ENCODE assay signal across 15 cellular contexts in the genomic region with DNA sequence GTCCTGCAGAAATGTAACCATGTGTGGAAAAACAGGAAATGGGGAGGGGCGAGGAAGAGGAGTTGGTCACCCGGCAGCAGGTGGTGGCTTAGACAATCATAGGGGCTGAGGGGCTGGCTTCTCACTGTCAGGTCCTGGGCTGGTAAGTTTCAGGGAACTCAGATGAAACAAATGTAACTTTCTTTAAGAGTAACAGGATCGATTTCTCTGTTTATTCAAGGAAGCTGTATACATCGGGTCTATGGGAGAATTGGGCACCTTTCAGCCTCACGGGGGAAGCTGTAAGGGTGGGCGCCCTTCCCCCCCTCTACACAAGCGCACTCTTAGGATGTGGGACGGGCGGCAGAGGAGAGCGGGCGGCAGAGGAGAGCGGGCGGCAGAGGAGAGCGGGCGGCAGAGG.
DNase-seq lines count a peak whose midpoint lies in the region; ATAC-seq, FAIRE-seq and TF ChIP-seq lines count a peak whose summit lies in the region.
"Had no signal": no experiment of that assay in that cellular context is flagged by ENCODE, and none has a peak within 500 bp of the region (broad histone marks: within the 10 kb centered on the region; RNA-seq: fewer than 3 reads in every experiment).

No MANE protein-coding gene starts in this region.

- no peak overlapping the region for H2BK5ac ChIP-seq in H9 (ENCODE audit: insufficient read length, low read length)

- H3K36me3 ChIP-seq in BLaER1 treated with 17β-estradiol and CSF1 and Interleukin-3, amounts not matched to agents 10 nM and 100 nM = no peaks in the 10 kb centered on the region
- H3K36me3 ChIP-seq in HAP-1 (replicated peaks) = no peaks in the 10 kb centered on the region
- H3K36me3 ChIP-seq in left ventricle myocardium inferior = no peaks in the 10 kb centered on the region
- no peaks in the 10 kb centered on the region for H3K36me3 ChIP-seq in PC-3 (ENCODE audit: low read depth, low read length)

- H2BK12ac ChIP-seq in H9 (ENCODE audit: insufficient read length, low read depth, low read length) = no peak overlapping the region

- no peaks in the 10 kb centered on the region for H3K9me2 ChIP-seq in PC-3 (replicated peaks; ENCODE audit: low read length)

- no peaks in the 10 kb centered on the region for H3K79me2 ChIP-seq in H9 (ENCODE audit: insufficient read depth, low read length)
- H3K79me2 ChIP-seq in PC-3 (ENCODE audit: low read length) = no peaks in the 10 kb centered on the region

- no peak overlapping the region for H2BK120ac ChIP-seq in H9 (ENCODE audit: low read depth, low read length, poor library complexity, severe bottlenecking)

- H3K9me3 ChIP-seq in BLaER1 treated with 17β-estradiol and CSF1 and Interleukin-3, amounts not matched to agents 10 nM and 100 nM (replicated peaks in 1 of 11) = peaks cover 0 to 3% (median 0%) of the 10 kb centered on the region in 11 experiments; a peak in 1 of 22 replicates
- no peaks in the 10 kb centered on the region for H3K9me3 ChIP-seq in H9 (ENCODE audit: control insufficient read depth, low read depth, low read length)
- H3K9me3 ChIP-seq in HAP-1 = no peaks in the 10 kb centered on the region
- H3K9me3 ChIP-seq in left ventricle myocardium inferior (replicated peaks) = no peaks in the 10 kb centered on the region
- no peaks in the 10 kb centered on the region for H3K9me3 ChIP-seq in PC-3 (ENCODE audit: low read length)
- H3K9me3 ChIP-seq: body of pancreas had no signal

- no peak overlapping the region for H3K23ac ChIP-seq in H9 (ENCODE audit: insufficient read length, low read depth, low read length)

- no peak for DNase-seq in H9
- no peak for DNase-seq in activated naive CD8-positive, alpha-beta T cell treated with anti-CD3 and anti-CD28 coated beads, Interleukin-2, amount 50 U/mL, for 24 hours
- DNase-seq in naive thymus-derived CD8-positive, alpha-beta T cell = peak in 3 of 10 donors; percentile 7 to 19 (median 8)
- no peak for DNase-seq in HAP-1 (ENCODE audit: low spot score in 2 of 2)
- DNase-seq in left ventricle myocardium inferior = no peak
- DNase-seq in frontal cortex (ENCODE audit: low spot score in 2 of 2) = no peak
- no peak for DNase-seq in PC-3
- DNase-seq: body of pancreas, dorsolateral prefrontal cortex, hypothalamus, KG1, NCI-H1417 had no signal

- H3K27ac Mint-ChIP-seq in H9 = no peak overlapping the region
- no peak overlapping the region for H3K27ac Mint-ChIP-seq in activated naive CD8-positive, alpha-beta T cell treated with anti-CD3 and anti-CD28 coated beads, Interleukin-2, amount 50 U/mL, for 24 hours
- peak overlapping the region in 8 of 10 donors; percentile 9 to 89 (median 60) for H3K27ac Mint-ChIP-seq in naive thymus-derived CD8-positive, alpha-beta T cell

- peak overlapping the region; percentile 49 to 66 for H3K4me3 Mint-ChIP-seq in H9
- H3K4me3 Mint-ChIP-seq in activated naive CD8-positive, alpha-beta T cell treated with anti-CD3 and anti-CD28 coated beads, Interleukin-2, amount 50 U/mL, for 24 hours = peak overlapping the region; percentile 69
- peak overlapping the region; percentile 77 to 94 (median 85) for H3K4me3 Mint-ChIP-seq in naive thymus-derived CD8-positive, alpha-beta T cell

- ATAC-seq in activated naive CD8-positive, alpha-beta T cell treated with anti-CD3 and anti-CD28 coated beads, Interleukin-2, amount 50 U/mL, for 24 hours = peak; percentile 47
- ATAC-seq in naive thymus-derived CD8-positive, alpha-beta T cell = peak; percentile 32 to 62
- no peak for ATAC-seq in PC-3
- ATAC-seq: body of pancreas had no signal

- in situ Hi-C loops in HAP-1 (cut with MboI; ENCODE audit: low sequenced_read_pairs) = loop anchor here (25.0 kb wide), 1 partner anchor 1578 kb away; no protein-coding TSS in a partner anchor

- H3K9ac ChIP-seq in BLaER1 treated with 17β-estradiol and CSF1 and Interleukin-3, amounts not matched to agents 10 nM and 100 nM = no peak overlapping the region
- H3K9ac ChIP-seq in H9 (ENCODE audit: extremely low read depth, insufficient read length, low read length) (no peak overlapping the region), PC-3 (ENCODE audit: low read length) (no peak overlapping the region)

- H2BK15ac ChIP-seq in H9 (ENCODE audit: low read depth, low read length) = no peak overlapping the region

- intact Hi-C loops in left ventricle myocardium inferior (cut with micrococcal nuclease) = no loop called here
- intact Hi-C loops in PC-3 (cut with micrococcal nuclease) = no loop called here

- POLR2A ChIA-PET in naive thymus-derived CD8-positive, alpha-beta T cell (lab: Charles Lee) = interaction anchor here (1.0 kb wide), 1 partner anchor 227 kb away, joined by 4 read pairs; a partner anchor contains a TSS
- POLR2A ChIA-PET in PC-3 (lab: Charles Lee; ENCODE audit: unreplicated experiment) = no interaction called here

- no peaks in the 10 kb centered on the region for H3K36me3 Mint-ChIP-seq in H9 (ENCODE audit: insufficient read depth in 1 of 3, low read depth in 3 of 3)
- no peaks in the 10 kb centered on the region for H3K36me3 Mint-ChIP-seq in activated naive CD8-positive, alpha-beta T cell treated with anti-CD3 and anti-CD28 coated beads, Interleukin-2, amount 50 U/mL, for 24 hours (ENCODE audit: low read depth)
- H3K36me3 Mint-ChIP-seq in naive thymus-derived CD8-positive, alpha-beta T cell = no peaks in the 10 kb centered on the region

- H3K14ac ChIP-seq in H9 (ENCODE audit: insufficient read depth, low read length) = no peak overlapping the region; the same call in 1 of the 2 replicates

- FAIRE-seq in frontal cortex (lab: Jason Lieb, UNC) = no peak

- H4K8ac ChIP-seq in H9 (replicated peaks; ENCODE audit: insufficient read length, low read depth, low read length) = no peak overlapping the region

- H3K23me2 ChIP-seq in H9 (ENCODE audit: insufficient read length, low read depth, low read length, poor library complexity, severe bottlenecking) = peaks cover 15% of the 10 kb centered on the region

- no peak for TF ChIP-seq CTCF in H9 (conservative IDR thresholded peaks at IDR 0.05)
- TF ChIP-seq CTCF in left ventricle myocardium inferior (IDR thresholded peaks at IDR 0.05; ENCODE audit: borderline replicate concordance) = no peak
- TF ChIP-seq CTCF in PC-3 (conservative IDR thresholded peaks at IDR 0.05; ENCODE audit: low read depth, low read length) = no peak

- H2AK5ac ChIP-seq in H9 (ENCODE audit: insufficient read length, low read length) = no peak overlapping the region

- CTCF ChIA-PET in PC-3 (lab: Charles Lee) = no interaction called here

- no TSS peak for BruUV-seq in PC-3 (replicated peaks; lab: Mats Ljungman, UMichigan)

- peaks cover 0 to 12% (median 0%) of the 10 kb centered on the region in 11 experiments; a peak in 4 of 22 replicates for H3K27me3 ChIP-seq in BLaER1 treated with 17β-estradiol and CSF1 and Interleukin-3, amounts not matched to agents 10 nM and 100 nM
- peaks cover 5% of the 10 kb centered on the region; the same call in 1 of the 2 replicates for H3K27me3 ChIP-seq in H9 (ENCODE audit: insufficient read depth, low read length)
- 0 out of 2 replicates have a peak, but pooled peaks cover 2% of the 10 kb centered on the region for H3K27me3 ChIP-seq in HAP-1 (ENCODE audit: low read depth)
- peaks cover 61% of the 10 kb centered on the region for H3K27me3 ChIP-seq in left ventricle myocardium inferior (ENCODE audit: low read depth)
- no peaks in the 10 kb centered on the region for H3K27me3 ChIP-seq in PC-3 (ENCODE audit: low read length)
- H3K27me3 ChIP-seq: body of pancreas had no signal

- H3T11ph ChIP-seq in H9 (ENCODE audit: low read length) = no peak overlapping the region

- no CpG with 5 or more reads among the region's 15 CpGs for WGBS in H9 (ENCODE audit: extremely low coverage, insufficient read length, low lambda C conversion rate)

- no peak overlapping the region for H3K4me3 ChIP-seq in BLaER1 treated with 17β-estradiol and CSF1 and Interleukin-3, amounts not matched to agents 10 nM and 100 nM
- H3K4me3 ChIP-seq in HAP-1 (no peak overlapping the region), left ventricle myocardium inferior (no peak overlapping the region), PC-3 (ENCODE audit: low read length) (no peak overlapping the region)
- H3K4me3 ChIP-seq: body of pancreas, lung had no signal

- H3K18ac ChIP-seq in H9 (ENCODE audit: insufficient read length, low read depth, low read length) = no peak overlapping the region

- no peaks in the 10 kb centered on the region for H3K9me3 Mint-ChIP-seq in H9
- no peaks in the 10 kb centered on the region for H3K9me3 Mint-ChIP-seq in activated naive CD8-positive, alpha-beta T cell treated with anti-CD3 and anti-CD28 coated beads, Interleukin-2, amount 50 U/mL, for 24 hours
- peaks cover 0 to 5% (median 0%) of the 10 kb centered on the region in 9 donors for H3K9me3 Mint-ChIP-seq in naive thymus-derived CD8-positive, alpha-beta T cell

- no peak overlapping the region for H2AFZ ChIP-seq in H9 (ENCODE audit: low read length)
- H2AFZ ChIP-seq in PC-3 (ENCODE audit: low read length) = no peak overlapping the region

- peaks cover 0 to 25% (median 20%) of the 10 kb centered on the region in 10 experiments; a peak in 17 of 20 replicates for H3K4me1 ChIP-seq in BLaER1 treated with 17β-estradiol and CSF1 and Interleukin-3, amounts not matched to agents 10 nM and 100 nM
- H3K4me1 ChIP-seq in H9 (ENCODE audit: insufficient read depth, low read length) (no peaks in the 10 kb centered on the region; the same call in 1 of the 2 replicates), HAP-1 (no peaks in the 10 kb centered on the region), left ventricle myocardium inferior (no peaks in the 10 kb centered on the region), PC-3 (ENCODE audit: insufficient read depth, low read length) (no peaks in the 10 kb centered on the region)

- no peaks in the 10 kb centered on the region for H3K79me1 ChIP-seq in H9 (ENCODE audit: insufficient read depth, low read depth, low read length, poor library complexity, severe bottlenecking)

- H3F3A ChIP-seq in PC-3 (ENCODE audit: low read length, unreplicated experiment) = no peaks in the 10 kb centered on the region

- H2BK20ac ChIP-seq in H9 (ENCODE audit: low read depth, low read length, poor library complexity, severe bottlenecking) = no peak overlapping the region

- peaks cover 8 to 19% of the 10 kb centered on the region in 2 experiments for H3K4me1 Mint-ChIP-seq in H9
- peaks cover 17% of the 10 kb centered on the region for H3K4me1 Mint-ChIP-seq in activated naive CD8-positive, alpha-beta T cell treated with anti-CD3 and anti-CD28 coated beads, Interleukin-2, amount 50 U/mL, for 24 hours
- peaks cover 10 to 28% (median 17%) of the 10 kb centered on the region in 4 donors for H3K4me1 Mint-ChIP-seq in naive thymus-derived CD8-positive, alpha-beta T cell

- H4K20me1 ChIP-seq in BLaER1 treated with 17β-estradiol and CSF1 and Interleukin-3, amounts not matched to agents 10 nM and 100 nM = peaks cover 0 to 7% (median 0%) of the 10 kb centered on the region in 11 experiments; a peak in 1 of 22 replicates
- no peaks in the 10 kb centered on the region for H4K20me1 ChIP-seq in H9 (ENCODE audit: control insufficient read depth, insufficient read depth, insufficient read length)
- no peaks in the 10 kb centered on the region for H4K20me1 ChIP-seq in PC-3 (ENCODE audit: low read length)

- no peak overlapping the region for H4K5ac ChIP-seq in H9 (ENCODE audit: insufficient read length, low read depth, low read length)

- H4K91ac ChIP-seq in H9 (ENCODE audit: insufficient read length, low read depth, low read length) = no peak overlapping the region

- peaks cover 25% of the 10 kb centered on the region for H3K27me3 Mint-ChIP-seq in H9 (ENCODE audit: low read depth)
- H3K27me3 Mint-ChIP-seq in activated naive CD8-positive, alpha-beta T cell treated with anti-CD3 and anti-CD28 coated beads, Interleukin-2, amount 50 U/mL, for 24 hours = peaks cover 18% of the 10 kb centered on the region
- H3K27me3 Mint-ChIP-seq in naive thymus-derived CD8-positive, alpha-beta T cell = peaks cover 2 to 25% (median 10%) of the 10 kb centered on the region in 5 donors

- no peak overlapping the region for H3K27ac ChIP-seq in BLaER1 treated with 17β-estradiol and CSF1 and Interleukin-3, amounts not matched to agents 10 nM and 100 nM
- no peak overlapping the region for H3K27ac ChIP-seq in H9 (ENCODE audit: insufficient read length, low read depth, low read length)
- H3K27ac ChIP-seq in left ventricle myocardium inferior (replicated peaks) = no peak overlapping the region
- no peak overlapping the region for H3K27ac ChIP-seq in PC-3 (ENCODE audit: low read length)
- H3K27ac ChIP-seq: body of pancreas, dorsolateral prefrontal cortex, VCaP had no signal

- H3K4ac ChIP-seq in H9 (ENCODE audit: low read depth, low read length) = no peak overlapping the region

- no peak overlapping the region for H3K56ac ChIP-seq in H9 (ENCODE audit: insufficient read length, low read depth, low read length)

- H3K4me2 ChIP-seq in BLaER1 treated with 17β-estradiol and CSF1 and Interleukin-3, amounts not matched to agents 10 nM and 100 nM = peak overlapping the region; percentile 30 to 76 (median 64); a peak in 20 of 22 replicates
- peak overlapping the region; percentile 93 for H3K4me2 ChIP-seq in H9 (ENCODE audit: insufficient read depth, insufficient read length, low read length)
- H3K4me2 ChIP-seq in PC-3 (ENCODE audit: low read length) = no peak overlapping the region

Comparison
In these comparisons a context has a peak if more than half of its experiments do, and no peak if none do; other contexts are left out.
1. H3K27ac Mint-ChIP-seq: peak in naive thymus-derived CD8-positive, alpha-beta T cell (8 of 10); none in H9 (0 of 3) and activated naive CD8-positive, alpha-beta T cell treated with anti-CD3 and anti-CD28 coated beads, Interleukin-2, amount 50 U/mL, for 24 hours (single experiment).
2. Peak in every context shown above with its lines, with median percentiles within 50 percentile points of each other: H3K4me3 Mint-ChIP-seq.